ENCODE assay signal across 15 cellular contexts in genomic region chr16:29644973-29645698, GRCh38. TPM values are rescaled to one million over a fixed set of nuclear protein-coding genes. Genes with fewer than 3 reads are reported as not detected.
DNase-seq lines count a peak whose midpoint lies in the region; ATAC-seq and TF ChIP-seq lines count a peak whose summit lies in the region.
"Had no signal": no experiment of that assay in that cellular context is flagged by ENCODE, and none has a peak within 500 bp of the region (broad histone marks: within the 10 kb centered on the region; RNA-seq: fewer than 3 reads in every experiment).

No MANE protein-coding gene starts in this region.

- no peaks in the 10 kb centered on the region for H3K27me3 ChIP-seq in esophagus squamous epithelium

- H3K27me3 Mint-ChIP-seq in activated naive CD4-positive, alpha-beta T cell treated with anti-CD3 and anti-CD28 coated beads for 36 hours (ENCODE audit: low read depth), result no peaks in the 10 kb centered on the region
- H3K27me3 Mint-ChIP-seq in activated naive CD8-positive, alpha-beta T cell treated with anti-CD3 and anti-CD28 coated beads for 36 hours, result no peaks in the 10 kb centered on the region

- DNase-seq in activated naive CD4-positive, alpha-beta T cell treated with anti-CD3 and anti-CD28 coated beads for 36 hours, result peak; percentile 41
- DNase-seq in activated naive CD4-positive, alpha-beta T cell (lab: John Stamatoyannopoulos, UW), result no peak
- no peak for DNase-seq in activated naive CD8-positive, alpha-beta T cell treated with anti-CD3 and anti-CD28 coated beads for 36 hours
- DNase-seq in stimulated activated effector memory CD8-positive, alpha-beta T cell treated with anti-CD3 and anti-CD28 coated beads, Interleukin-12 subunit alpha, Interleukin-12 subunit beta, amount 100 ng/mL, for 72 hours (ENCODE audit: low spot score in 2 of 2), result no peak
- DNase-seq in stimulated activated CD4-positive, alpha-beta T cell treated with anti-CD3 and anti-CD28 coated beads, Interleukin-2, amount 100 ng/mL, for 48 hours, result no peak
- no peak for DNase-seq in esophagus squamous epithelium (lab: John Stamatoyannopoulos, UW)
- DNase-seq: activated CD4-positive, alpha-beta T cell treated with anti-CD3 and anti-CD28 coated beads, Interleukin-2, amount 50 U/mL, for 48 hours; activated gamma-delta T cell; IMR-90; NCI-H1930 had no signal

- peak; percentile 42 for ATAC-seq in HG03571 (IDR thresholded peaks at IDR 0.05; ENCODE audit: unreplicated experiment)
- ATAC-seq in stimulated activated effector memory CD8-positive, alpha-beta T cell treated with anti-CD3 and anti-CD28 coated beads, Interleukin-12 subunit alpha, Interleukin-12 subunit beta, amount 100 ng/mL, for 72 hours, result no peak
- ATAC-seq in HG02759 (IDR thresholded peaks at IDR 0.05; ENCODE audit: unreplicated experiment), result no peak

- no peak overlapping the region for H3K4me3 Mint-ChIP-seq in activated naive CD4-positive, alpha-beta T cell treated with anti-CD3 and anti-CD28 coated beads for 36 hours
- no peak overlapping the region for H3K4me3 Mint-ChIP-seq in activated naive CD8-positive, alpha-beta T cell treated with anti-CD3 and anti-CD28 coated beads for 36 hours
- no peak overlapping the region for H3K4me3 Mint-ChIP-seq in stimulated activated effector memory CD8-positive, alpha-beta T cell treated with anti-CD3 and anti-CD28 coated beads, Interleukin-12 subunit alpha, Interleukin-12 subunit beta, amount 100 ng/mL, for 72 hours

- no peak overlapping the region for H3K27ac ChIP-seq in esophagus squamous epithelium

- no peaks in the 10 kb centered on the region for H3K9me3 ChIP-seq in esophagus squamous epithelium
- H3K9me3 ChIP-seq: HAP-1 had no signal

- H3K27ac Mint-ChIP-seq in activated naive CD4-positive, alpha-beta T cell treated with anti-CD3 and anti-CD28 coated beads for 36 hours, result peak overlapping the region; percentile 75
- peak overlapping the region; percentile 78 for H3K27ac Mint-ChIP-seq in activated naive CD8-positive, alpha-beta T cell treated with anti-CD3 and anti-CD28 coated beads for 36 hours
- peak overlapping the region; percentile 83 for H3K27ac Mint-ChIP-seq in stimulated activated effector memory CD8-positive, alpha-beta T cell treated with anti-CD3 and anti-CD28 coated beads, Interleukin-12 subunit alpha, Interleukin-12 subunit beta, amount 100 ng/mL, for 72 hours

- TF ChIP-seq POLR2A in esophagus squamous epithelium (IDR thresholded peaks at IDR 0.05), result no peak

- no peaks in the 10 kb centered on the region for H3K36me3 ChIP-seq in esophagus squamous epithelium
- H3K36me3 ChIP-seq: HAP-1 had no signal

- H3K9me3 Mint-ChIP-seq in activated naive CD4-positive, alpha-beta T cell treated with anti-CD3 and anti-CD28 coated beads for 36 hours, result no peaks in the 10 kb centered on the region
- no peaks in the 10 kb centered on the region for H3K9me3 Mint-ChIP-seq in activated naive CD8-positive, alpha-beta T cell treated with anti-CD3 and anti-CD28 coated beads for 36 hours
- H3K9me3 Mint-ChIP-seq in stimulated activated effector memory CD8-positive, alpha-beta T cell treated with anti-CD3 and anti-CD28 coated beads, Interleukin-12 subunit alpha, Interleukin-12 subunit beta, amount 100 ng/mL, for 72 hours, result no peaks in the 10 kb centered on the region

- CTCF ChIA-PET in activated naive CD4-positive, alpha-beta T cell treated with anti-CD3 and anti-CD28 coated beads for 36 hours (lab: Charles Lee), result interaction anchor here (0.6 to 0.8 kb wide), 2 partner anchors 27 to 386 kb away, joined by 3 read pairs; no protein-coding TSS in a partner anchor

- H3K4me1 Mint-ChIP-seq in activated naive CD4-positive, alpha-beta T cell treated with anti-CD3 and anti-CD28 coated beads for 36 hours (ENCODE audit: low read depth), result peaks cover 35% of the 10 kb centered on the region
- peaks cover 37% of the 10 kb centered on the region for H3K4me1 Mint-ChIP-seq in activated naive CD8-positive, alpha-beta T cell treated with anti-CD3 and anti-CD28 coated beads for 36 hours
- H3K4me1 Mint-ChIP-seq in stimulated activated effector memory CD8-positive, alpha-beta T cell treated with anti-CD3 and anti-CD28 coated beads, Interleukin-12 subunit alpha, Interleukin-12 subunit beta, amount 100 ng/mL, for 72 hours, result peaks cover 44% of the 10 kb centered on the region

- intact Hi-C loops in activated naive CD4-positive, alpha-beta T cell treated with anti-CD3 and anti-CD28 coated beads for 36 hours (cut with micrococcal nuclease), result loop anchor here (1.0 to 5.0 kb wide), 2 partner anchors 19 to 32 kb away; partner anchors contain the start of gene QPRT
- intact Hi-C loops in esophagus squamous epithelium (cut with DNase I), result no loop called here

- TF ChIP-seq CTCF in esophagus squamous epithelium (IDR thresholded peaks at IDR 0.05), result no peak

- H3K36me3 Mint-ChIP-seq in activated naive CD4-positive, alpha-beta T cell treated with anti-CD3 and anti-CD28 coated beads for 36 hours (ENCODE audit: low read depth), result no peaks in the 10 kb centered on the region
- no peaks in the 10 kb centered on the region for H3K36me3 Mint-ChIP-seq in activated naive CD8-positive, alpha-beta T cell treated with anti-CD3 and anti-CD28 coated beads for 36 hours
- H3K36me3 Mint-ChIP-seq in stimulated activated effector memory CD8-positive, alpha-beta T cell treated with anti-CD3 and anti-CD28 coated beads, Interleukin-12 subunit alpha, Interleukin-12 subunit beta, amount 100 ng/mL, for 72 hours, result no peaks in the 10 kb centered on the region

- H3K4me3 ChIP-seq in esophagus squamous epithelium, result no peak overlapping the region
- H3K4me3 ChIP-seq: HAP-1 had no signal

- no peaks in the 10 kb centered on the region for H3K4me1 ChIP-seq in esophagus squamous epithelium
- H3K4me1 ChIP-seq: HAP-1 had no signal

- 53 to 83% methylated on average over 4 of the region's 4 CpGs for WGBS in esophagus squamous epithelium, 2 donors

RNA-seq across cellular contexts. Expression of gene SPN, which starts 17.9 kb away (rescaled TPM):
- total RNA-seq in activated naive CD4-positive, alpha-beta T cell treated with anti-CD3 and anti-CD28 coated beads for 36 hours, result 10 to 100 TPM; 51.9 to 53.2 TPM
- total RNA-seq in activated naive CD8-positive, alpha-beta T cell treated with anti-CD3 and anti-CD28 coated beads for 36 hours, result 100 to 1,000 TPM; 122 TPM
- 1 to 10 TPM; 1.3 to 4.2 (median 2.8) TPM for total RNA-seq in esophagus squamous epithelium
- total RNA-seq: epithelial cell of proximal tubule, IMR-90, lung microvascular endothelial cell had no signal

RNA-seq across cellular contexts. Expression of gene QPRT, which starts 33.8 kb away (rescaled TPM):
- total RNA-seq in activated naive CD4-positive, alpha-beta T cell treated with anti-CD3 and anti-CD28 coated beads for 36 hours, result 1 to 10 TPM; 8.3 to 9.2 TPM
- 1 to 10 TPM; 5.4 to 5.5 TPM for total RNA-seq in activated naive CD8-positive, alpha-beta T cell treated with anti-CD3 and anti-CD28 coated beads for 36 hours
- total RNA-seq in esophagus squamous epithelium, result 1 to 10 TPM in 2 of 4 donors, under 1 TPM in 2; 0.40 to 3.6 (median 1.9) TPM

Comparison
In these comparisons a context has a peak if more than half of its experiments do, and no peak if none do; other contexts are left out.
1. RNA of gene SPN, which starts 17.9 kb away (total RNA-seq): 122 TPM in activated naive CD8-positive, alpha-beta T cell treated with anti-CD3 and anti-CD28 coated beads for 36 hours and 51.9 to 53.2 TPM in activated naive CD4-positive, alpha-beta T cell treated with anti-CD3 and anti-CD28 coated beads for 36 hours; 1.3 to 4.2 TPM in esophagus squamous epithelium; every median in the first group is over 10 times any median in the second.
2. Peak in every context shown above with its lines, with median percentiles within 50 percentile points of each other: H3K27ac Mint-ChIP-seq.